In the genomic region with DNA sequence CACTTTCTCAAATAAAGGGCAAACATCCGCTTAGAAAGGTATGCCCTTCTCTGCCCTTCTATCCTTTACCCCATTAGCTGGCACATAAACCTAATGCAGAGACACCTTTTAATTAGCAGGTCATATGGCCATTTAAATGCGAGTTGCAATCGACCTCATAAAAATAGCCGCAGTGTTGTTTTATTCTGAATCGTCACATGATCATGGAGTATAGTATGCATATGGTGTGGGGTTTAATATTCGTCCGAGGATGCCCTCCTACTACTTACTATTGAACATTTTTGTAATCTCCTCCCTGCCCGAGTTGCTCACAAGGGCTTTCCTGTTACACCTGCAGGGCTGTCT, we compare ENCODE assay signal across 8 cellular contexts.
DNase-seq lines count a peak whose midpoint lies in the region; ATAC-seq lines count a peak whose summit lies in the region.

No MANE protein-coding gene starts in this region.

- peak; percentile 62 for DNase-seq in DMS 273 (lab: John Stamatoyannopoulos, UW; ENCODE audit: unreplicated experiment)
- no peak for DNase-seq in DMS 273 treated with DMSO at 0.1 percent for 48 hours (lab: John Stamatoyannopoulos, UW)
- no peak for DNase-seq in substantia nigra (lab: John Stamatoyannopoulos, UW)
- no peak for DNase-seq in stimulated activated CD4-positive, alpha-beta T cell treated with anti-CD3 and anti-CD28 coated beads, Interleukin-15, amount 100 ng/mL, for 24 hours
- DNase-seq in GF-D8 (lab: John Stamatoyannopoulos, UW), result no peak

- no peaks in the 10 kb centered on the region for H3K27me3 ChIP-seq in layer of hippocampus (ENCODE audit: control insufficient read depth, insufficient read depth, low read length)

- H3K27ac ChIP-seq in angular gyrus (ENCODE audit: low read depth, low read length) (peak overlapping the region; percentile 86), layer of hippocampus (ENCODE audit: low read depth, low read length) (peak overlapping the region; percentile 87), substantia nigra (ENCODE audit: low read depth, low read length, poor library complexity, severe bottlenecking) (peak overlapping the region; percentile 95)

- no peak for ATAC-seq in GM21825 (IDR thresholded peaks at IDR 0.05; ENCODE audit: unreplicated experiment)
